8 cellular contexts compared by ENCODE assay signal in genomic region chr20:43459022-43459942, GRCh38. TPM values are rescaled to one million over a fixed set of nuclear protein-coding genes. Genes with fewer than 3 reads are reported as not detected.
A peak's percentile ranks its signal among the peaks of the same experiment; 100 is the strongest.
DNase-seq lines count a peak whose midpoint lies in the region; ATAC-seq and TF ChIP-seq lines count a peak whose summit lies in the region.

No MANE protein-coding gene starts in this region.

- peaks cover 1% of the 10 kb centered on the region for H3K27me3 Mint-ChIP-seq in activated naive CD8-positive, alpha-beta T cell treated with anti-CD3 and anti-CD28 coated beads, Interleukin-2, amount 10 ng/mL, durations not matched to agents 7 days and 5 days

- peak overlapping the region; percentile 99 for H3K4me3 ChIP-seq in thoracic aorta

- no peaks in the 10 kb centered on the region for H3K27me3 ChIP-seq in thoracic aorta (replicated peaks; ENCODE audit: insufficient read depth)

- H3K4me1 Mint-ChIP-seq in activated naive CD8-positive, alpha-beta T cell treated with anti-CD3 and anti-CD28 coated beads, Interleukin-2, amount 10 ng/mL, durations not matched to agents 7 days and 5 days: peaks cover 32% of the 10 kb centered on the region

- peak overlapping the region; percentile 85 for H3K4me3 Mint-ChIP-seq in activated naive CD8-positive, alpha-beta T cell treated with anti-CD3 and anti-CD28 coated beads, Interleukin-2, amount 10 ng/mL, durations not matched to agents 7 days and 5 days

- DNase-seq in HT-29 (ENCODE audit: low spot score): peak; percentile 60
- no peak for DNase-seq in activated naive CD8-positive, alpha-beta T cell treated with anti-CD3 and anti-CD28 coated beads, Interleukin-2, amount 10 ng/mL, durations not matched to agents 7 days and 5 days
- DNase-seq in left kidney (ENCODE audit: low read depth, low spot score): peak; percentile 46
- DNase-seq in thoracic aorta (ENCODE audit: low spot score): no peak
- DNase-seq in dedifferentiated amniotic fluid mesenchymal stem cell (ENCODE audit: extremely low spot score): no peak
- no peak for DNase-seq in middle frontal gyrus (ENCODE audit: extremely low spot score, low spot score)

- TF ChIP-seq CTCF in 22Rv1 (IDR thresholded peaks at IDR 0.05): no peak
- TF ChIP-seq CTCF in thoracic aorta (IDR thresholded peaks at IDR 0.05): no peak

- peak overlapping the region; percentile 81 for H3K27ac Mint-ChIP-seq in activated naive CD8-positive, alpha-beta T cell treated with anti-CD3 and anti-CD28 coated beads, Interleukin-2, amount 10 ng/mL, durations not matched to agents 7 days and 5 days

- ATAC-seq in activated naive CD8-positive, alpha-beta T cell treated with anti-CD3 and anti-CD28 coated beads, Interleukin-2, amount 10 ng/mL, durations not matched to agents 7 days and 5 days (ENCODE audit: low read depth): no peak
- no peak for ATAC-seq in thoracic aorta (ENCODE audit: insufficient number of reproducible peaks, low FRiP score, low read depth)
- no peak for ATAC-seq in HG03139 (IDR thresholded peaks at IDR 0.05; ENCODE audit: unreplicated experiment)

- H3K36me3 Mint-ChIP-seq in activated naive CD8-positive, alpha-beta T cell treated with anti-CD3 and anti-CD28 coated beads, Interleukin-2, amount 10 ng/mL, durations not matched to agents 7 days and 5 days: peaks cover 28% of the 10 kb centered on the region

- peaks cover 25 to 27% of the 10 kb centered on the region in 2 donors for H3K4me1 ChIP-seq in thoracic aorta (ENCODE audit: control insufficient read depth in 1 of 2, low read depth in 2 of 2)

- peak overlapping the region; percentile 97 for H3K27ac ChIP-seq in 22Rv1
- peak overlapping the region; percentile 15 to 40 for H3K27ac ChIP-seq in thoracic aorta

- POLR2A ChIA-PET in activated naive CD8-positive, alpha-beta T cell treated with anti-CD3 and anti-CD28 coated beads, Interleukin-2, amount 10 ng/mL, durations not matched to agents 7 days and 5 days (lab: Charles Lee): interaction anchor here (1.0 to 3.1 kb wide), 4 partner anchors 48 to 483 kb away, joined by 3 to 26 read pairs (median 6); partner anchors contain the start of gene L3MBTL1

- H3K9me3 Mint-ChIP-seq in activated naive CD8-positive, alpha-beta T cell treated with anti-CD3 and anti-CD28 coated beads, Interleukin-2, amount 10 ng/mL, durations not matched to agents 7 days and 5 days: no peaks in the 10 kb centered on the region

- no peaks in the 10 kb centered on the region for H3K9me3 ChIP-seq in thoracic aorta

- H3K36me3 ChIP-seq in thoracic aorta: peaks cover 33% of the 10 kb centered on the region

RNA-seq across cellular contexts. Expression of gene SRSF6, which starts 1.6 kb away (rescaled TPM):
- 68.8 and 78.6 TPM in 2 replicates for total RNA-seq in HT-29 (2014; rRNA removed; shearing (Covaris generic))
- total RNA-seq in activated naive CD8-positive, alpha-beta T cell treated with anti-CD3 and anti-CD28 coated beads, Interleukin-2, amount 10 ng/mL, durations not matched to agents 7 days and 5 days: 100 to 1,000 TPM; 129 to 137 TPM
- 10 to 100 TPM; 42.2 to 90.4 TPM for total RNA-seq in thoracic aorta

RNA-seq across cellular contexts. Expression of gene L3MBTL1, which starts 48.2 kb away (rescaled TPM):
- 9.7 and 9.9 TPM in 2 replicates for total RNA-seq in HT-29 (2014; rRNA removed; shearing (Covaris generic))
- 10 to 100 TPM; 10.6 to 13.7 TPM for total RNA-seq in activated naive CD8-positive, alpha-beta T cell treated with anti-CD3 and anti-CD28 coated beads, Interleukin-2, amount 10 ng/mL, durations not matched to agents 7 days and 5 days
- total RNA-seq in thoracic aorta: 10 to 100 TPM; 15.3 to 21.4 TPM

Comparison
In these comparisons a context has a peak if more than half of its experiments do, and no peak if none do; other contexts are left out.
1. DNase-seq: peak in HT-29 (single experiment) and left kidney (single experiment); none in activated naive CD8-positive, alpha-beta T cell treated with anti-CD3 and anti-CD28 coated beads, Interleukin-2, amount 10 ng/mL, durations not matched to agents 7 days and 5 days (single experiment), thoracic aorta (single experiment), dedifferentiated amniotic fluid mesenchymal stem cell (single experiment) and middle frontal gyrus (single experiment).